1 cellular context compared by ENCODE assay signal in the genomic region with DNA sequence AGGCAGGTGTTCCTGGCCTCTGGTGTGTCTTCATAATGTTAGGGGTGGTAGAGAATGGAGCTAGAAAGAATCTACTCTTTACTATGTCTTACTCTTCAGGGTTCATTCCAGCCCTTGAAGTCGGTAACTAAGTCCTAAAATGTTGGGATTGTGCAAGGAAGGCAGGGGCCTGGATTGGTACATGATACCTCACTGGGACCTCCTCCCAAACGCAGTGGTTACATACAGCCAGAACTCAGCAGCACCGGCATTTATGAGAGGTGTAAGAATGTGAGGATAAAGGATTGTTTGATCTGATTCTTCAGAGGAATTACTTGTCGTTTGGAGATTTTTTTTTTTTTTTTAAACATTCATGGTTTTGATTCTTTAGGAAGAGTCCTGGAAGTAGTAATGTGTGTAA.
TF ChIP-seq lines count a peak whose summit lies in the region.

No MANE protein-coding gene starts in this region.

TF ChIP-seq in H1, 55 proteins besides CTCF, POLR2A, EP300 and RAD21:
- no peak for TF ChIP-seq MAFK (IDR thresholded peaks at IDR 0.05; ENCODE audit: low read depth, low read length)
- TF ChIP-seq CBX8 (IDR thresholded peaks at IDR 0.05; ENCODE audit: borderline replicate concordance, low read depth, low read length), result no peak
- no peak for TF ChIP-seq SIRT6 (IDR thresholded peaks at IDR 0.05; ENCODE audit: low read length)
- no peak for TF ChIP-seq SP2 (IDR thresholded peaks at IDR 0.05; ENCODE audit: low read length)
- no peak for TF ChIP-seq NANOG (IDR thresholded peaks at IDR 0.05; ENCODE audit: insufficient read depth, low read depth, low read length, poor library complexity, severe bottlenecking)
- TF ChIP-seq, protein P1, sequence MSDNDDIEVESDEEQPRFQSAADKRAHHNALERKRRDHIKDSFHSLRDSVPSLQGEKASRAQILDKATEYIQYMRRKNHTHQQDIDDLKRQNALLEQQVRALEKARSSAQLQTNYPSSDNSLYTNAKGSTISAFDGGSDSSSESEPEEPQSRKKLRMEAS (IDR thresholded peaks at IDR 0.05), result no peak
- TF ChIP-seq RBBP5 (IDR thresholded peaks at IDR 0.05; ENCODE audit: borderline replicate concordance, low read depth, low read length), result no peak
- no peak for TF ChIP-seq SAP30 (IDR thresholded peaks at IDR 0.05; ENCODE audit: insufficient read depth, insufficient replicate concordance, low read length)
- TF ChIP-seq BACH1 (IDR thresholded peaks at IDR 0.05; ENCODE audit: low read length), result no peak
- no peak for TF ChIP-seq NRF1 (IDR thresholded peaks at IDR 0.05; ENCODE audit: low read depth, low read length)
- TF ChIP-seq TAF1 (IDR thresholded peaks at IDR 0.05; ENCODE audit: low read depth, low read length), result no peak
- TF ChIP-seq ZNF274 (IDR thresholded peaks at IDR 0.05; ENCODE audit: borderline replicate concordance, extremely low read depth, low read length), result no peak
- TF ChIP-seq, protein P2, sequence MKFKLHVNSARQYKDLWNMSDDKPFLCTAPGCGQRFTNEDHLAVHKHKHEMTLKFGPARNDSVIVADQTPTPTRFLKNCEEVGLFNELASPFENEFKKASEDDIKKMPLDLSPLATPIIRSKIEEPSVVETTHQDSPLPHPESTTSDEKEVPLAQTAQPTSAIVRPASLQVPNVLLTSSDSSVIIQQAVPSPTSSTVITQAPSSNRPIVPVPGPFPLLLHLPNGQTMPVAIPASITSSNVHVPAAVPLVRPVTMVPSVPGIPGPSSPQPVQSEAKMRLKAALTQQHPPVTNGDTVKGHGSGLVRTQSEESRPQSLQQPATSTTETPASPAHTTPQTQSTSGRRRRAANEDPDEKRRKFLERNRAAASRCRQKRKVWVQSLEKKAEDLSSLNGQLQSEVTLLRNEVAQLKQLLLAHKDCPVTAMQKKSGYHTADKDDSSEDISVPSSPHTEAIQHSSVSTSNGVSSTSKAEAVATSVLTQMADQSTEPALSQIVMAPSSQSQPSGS (IDR thresholded peaks at IDR 0.05; ENCODE audit: low read length), result no peak
- TF ChIP-seq, protein P3, sequence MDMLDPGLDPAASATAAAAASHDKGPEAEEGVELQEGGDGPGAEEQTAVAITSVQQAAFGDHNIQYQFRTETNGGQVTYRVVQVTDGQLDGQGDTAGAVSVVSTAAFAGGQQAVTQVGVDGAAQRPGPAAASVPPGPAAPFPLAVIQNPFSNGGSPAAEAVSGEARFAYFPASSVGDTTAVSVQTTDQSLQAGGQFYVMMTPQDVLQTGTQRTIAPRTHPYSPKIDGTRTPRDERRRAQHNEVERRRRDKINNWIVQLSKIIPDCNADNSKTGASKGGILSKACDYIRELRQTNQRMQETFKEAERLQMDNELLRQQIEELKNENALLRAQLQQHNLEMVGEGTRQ (IDR thresholded peaks at IDR 0.05; ENCODE audit: low read length), result no peak
- no peak for TF ChIP-seq SIN3A (conservative IDR thresholded peaks at IDR 0.05 in 1 of 2, IDR thresholded peaks at IDR 0.05 in 1 of 2; ENCODE audit: low read depth in 1 of 2, low read length in 2 of 2)
- TF ChIP-seq, protein P4, sequence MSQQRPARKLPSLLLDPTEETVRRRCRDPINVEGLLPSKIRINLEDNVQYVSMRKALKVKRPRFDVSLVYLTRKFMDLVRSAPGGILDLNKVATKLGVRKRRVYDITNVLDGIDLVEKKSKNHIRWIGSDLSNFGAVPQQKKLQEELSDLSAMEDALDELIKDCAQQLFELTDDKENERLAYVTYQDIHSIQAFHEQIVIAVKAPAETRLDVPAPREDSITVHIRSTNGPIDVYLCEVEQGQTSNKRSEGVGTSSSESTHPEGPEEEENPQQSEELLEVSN (IDR thresholded peaks at IDR 0.05), result no peak
